ENCODE assay signal across 12 cellular contexts in genomic region chr22:31250740-31251330, GRCh38. TPM values are rescaled to one million over a fixed set of nuclear protein-coding genes. Genes with fewer than 3 reads are reported as not detected.
DNase-seq lines count a peak whose midpoint lies in the region; ATAC-seq and TF ChIP-seq lines count a peak whose summit lies in the region.
"Had no signal": no experiment of that assay in that cellular context is flagged by ENCODE, and none has a peak within 500 bp of the region (broad histone marks: within the 10 kb centered on the region; RNA-seq: fewer than 3 reads in every experiment).

No MANE protein-coding gene starts in this region.

- H3K27ac ChIP-seq in right lobe of liver, result no peak overlapping the region
- peak overlapping the region; percentile 43 for H3K27ac ChIP-seq in thymus (ENCODE audit: low read depth)
- H3K27ac ChIP-seq: adrenal gland, HL-60 had no signal

- no peak overlapping the region for H3K4me3 Mint-ChIP-seq in central memory CD8-positive, alpha-beta T cell
- H3K4me3 Mint-ChIP-seq in T-helper 2 cell treated with Interferon-gamma antibody and Interleukin-4, amounts not matched to agents 5 μg/mL and 100 μg/mL, for 36 hours, result no peak overlapping the region
- H3K4me3 Mint-ChIP-seq: activated CD8-positive, alpha-beta memory T cell treated with anti-CD3 and anti-CD28 coated beads, Interleukin-2, amount 10 ng/mL, durations not matched to agents 7 days and 5 days had no signal

- peaks cover 4% of the 10 kb centered on the region for H3K36me3 Mint-ChIP-seq in central memory CD8-positive, alpha-beta T cell (ENCODE audit: insufficient read depth)
- H3K36me3 Mint-ChIP-seq in T-helper 2 cell treated with Interferon-gamma antibody and Interleukin-4, amounts not matched to agents 5 μg/mL and 100 μg/mL, for 36 hours (ENCODE audit: low read depth), result peaks cover 5% of the 10 kb centered on the region
- H3K36me3 Mint-ChIP-seq: activated CD8-positive, alpha-beta memory T cell treated with anti-CD3 and anti-CD28 coated beads, Interleukin-2, amount 10 ng/mL, durations not matched to agents 7 days and 5 days had no signal

- intact Hi-C loops in right lobe of liver (cut with DNase I), result no loop called here

- H3K4me1 Mint-ChIP-seq in central memory CD8-positive, alpha-beta T cell, result peaks cover 20% of the 10 kb centered on the region
- peaks cover 17% of the 10 kb centered on the region for H3K4me1 Mint-ChIP-seq in T-helper 2 cell treated with Interferon-gamma antibody and Interleukin-4, amounts not matched to agents 5 μg/mL and 100 μg/mL, for 36 hours (ENCODE audit: low read depth)

- no peaks in the 10 kb centered on the region for H3K36me3 ChIP-seq in right lobe of liver
- peaks cover 13% of the 10 kb centered on the region for H3K36me3 ChIP-seq in thymus (ENCODE audit: control insufficient read depth, insufficient read depth)
- H3K36me3 ChIP-seq: adrenal gland had no signal

- DNase-seq in RPMI7951 (ENCODE audit: low read depth) (peak; percentile 16), right lobe of liver (no peak), omental fat pad (ENCODE audit: low spot score) (no peak)
- DNase-seq in central memory CD8-positive, alpha-beta T cell (ENCODE audit: low spot score in 2 of 2), result no peak
- no peak for DNase-seq in T-helper 2 cell treated with Interferon-gamma antibody and Interleukin-4, amounts not matched to agents 5 μg/mL and 100 μg/mL, for 36 hours (ENCODE audit: low spot score)
- no peak for DNase-seq in central memory CD4-positive, alpha-beta T cell
- DNase-seq: activated CD8-positive, alpha-beta memory T cell treated with anti-CD3 and anti-CD28 coated beads, Interleukin-2, amount 10 ng/mL, durations not matched to agents 7 days and 5 days; adrenal gland; erythroblast; NCI-H1092 treated with DMSO at 0.1 percent for 48 hours had no signal

- H3K9me3 ChIP-seq in right lobe of liver (no peaks in the 10 kb centered on the region), thymus (ENCODE audit: control insufficient read depth) (no peaks in the 10 kb centered on the region)
- H3K9me3 ChIP-seq: adrenal gland had no signal

- peak overlapping the region; percentile 29 for H3K27ac Mint-ChIP-seq in central memory CD8-positive, alpha-beta T cell (ENCODE audit: low read depth)
- H3K27ac Mint-ChIP-seq in T-helper 2 cell treated with Interferon-gamma antibody and Interleukin-4, amounts not matched to agents 5 μg/mL and 100 μg/mL, for 36 hours, result no peak overlapping the region
- H3K27ac Mint-ChIP-seq: activated CD8-positive, alpha-beta memory T cell treated with anti-CD3 and anti-CD28 coated beads, Interleukin-2, amount 10 ng/mL, durations not matched to agents 7 days and 5 days had no signal

- TF ChIP-seq POLR2A in right lobe of liver (IDR thresholded peaks at IDR 0.05), result no peak

- H3K4me3 ChIP-seq in right lobe of liver (no peak overlapping the region), thymus (ENCODE audit: low read length) (no peak overlapping the region)
- H3K4me3 ChIP-seq: adrenal gland had no signal

- no peak for ATAC-seq in central memory CD8-positive, alpha-beta T cell (replicated peaks; ENCODE audit: extremely low read depth, poor library complexity, severe bottlenecking)
- ATAC-seq in right lobe of liver (peak in 3 of 4 donors; percentile 26 to 61 (median 60)), omental fat pad (ENCODE audit: low FRiP score) (no peak)
- ATAC-seq: activated CD8-positive, alpha-beta memory T cell treated with anti-CD3 and anti-CD28 coated beads, Interleukin-2, amount 10 ng/mL, durations not matched to agents 7 days and 5 days had no signal

- no peaks in the 10 kb centered on the region for H3K27me3 Mint-ChIP-seq in central memory CD8-positive, alpha-beta T cell
- H3K27me3 Mint-ChIP-seq in T-helper 2 cell treated with Interferon-gamma antibody and Interleukin-4, amounts not matched to agents 5 μg/mL and 100 μg/mL, for 36 hours (ENCODE audit: low read depth), result no peaks in the 10 kb centered on the region
- H3K27me3 Mint-ChIP-seq: activated CD8-positive, alpha-beta memory T cell treated with anti-CD3 and anti-CD28 coated beads, Interleukin-2, amount 10 ng/mL, durations not matched to agents 7 days and 5 days had no signal

- H3K4me1 ChIP-seq in right lobe of liver (peaks cover 0 to 8% (median 0%) of the 10 kb centered on the region in 4 donors), thymus (ENCODE audit: control insufficient read depth, insufficient read depth, low read length) (peaks cover 5% of the 10 kb centered on the region)

- H3K27me3 ChIP-seq in right lobe of liver (no peaks in the 10 kb centered on the region), thymus (ENCODE audit: control insufficient read depth, insufficient read depth) (no peaks in the 10 kb centered on the region)
- H3K27me3 ChIP-seq: adrenal gland had no signal

- H3K9me3 Mint-ChIP-seq in central memory CD8-positive, alpha-beta T cell, result no peaks in the 10 kb centered on the region
- H3K9me3 Mint-ChIP-seq in T-helper 2 cell treated with Interferon-gamma antibody and Interleukin-4, amounts not matched to agents 5 μg/mL and 100 μg/mL, for 36 hours, result no peaks in the 10 kb centered on the region

- TF ChIP-seq CTCF in right lobe of liver (IDR thresholded peaks at IDR 0.05) (no peak), omental fat pad (IDR thresholded peaks at IDR 0.05) (no peak)

- 70% methylated on average over 4 of the region's 4 CpGs for WGBS in right lobe of liver (ENCODE audit: insufficient coverage, low coverage, low lambda C conversion rate, missing lambda C conversion rate)
- 94% methylated on average over 4 of the region's 4 CpGs for WGBS in thymus

RNA-seq across cellular contexts. Expression of gene LIMK2, which starts 38.7 kb away (rescaled TPM):
- total RNA-seq in RPMI7951 (2014; rRNA removed; shearing (Covaris generic)), result 8.7 TPM in 2 replicates
- total RNA-seq in right lobe of liver (10 to 100 TPM in 4 of 6 experiments, 1 to 10 TPM in 2; 6.3 to 47.9 (median 19.6) TPM), omental fat pad (10 to 100 TPM; 32.0 to 66.2 (median 40.7) TPM)
- 32.6 TPM for polyA plus RNA-seq in thymus

RNA-seq across cellular contexts. Expression of gene PIK3IP1, which starts 41.5 kb away (rescaled TPM):
- total RNA-seq in RPMI7951 (2014; rRNA removed; shearing (Covaris generic)), result 3.0 and 4.0 TPM in 2 replicates
- total RNA-seq in right lobe of liver (1 to 10 TPM; 1.3 to 6.6 (median 5.6) TPM), omental fat pad (10 to 100 TPM; 32.8 to 61.2 (median 47.1) TPM)
- polyA plus RNA-seq in thymus, result 182 TPM

Comparison
In these comparisons a context has a peak if more than half of its experiments do, and no peak if none do; other contexts are left out.
1. ATAC-seq: peak in right lobe of liver (3 of 4); none in central memory CD8-positive, alpha-beta T cell (single experiment) and omental fat pad (single experiment).